ENCODE assay signal across 9 cellular contexts in genomic region chr16:67393790-67394270, GRCh38. TPM values are rescaled to one million over a fixed set of nuclear protein-coding genes. Genes with fewer than 3 reads are reported as not detected.
A peak's percentile ranks its signal among the peaks of the same experiment; 100 is the strongest.
DNase-seq lines count a peak whose midpoint lies in the region; ATAC-seq and TF ChIP-seq lines count a peak whose summit lies in the region.
"Had no signal": no experiment of that assay in that cellular context is flagged by ENCODE, and none has a peak within 500 bp of the region (broad histone marks: within the 10 kb centered on the region; RNA-seq: fewer than 3 reads in every experiment).

No MANE protein-coding gene starts in this region.

- POLR2A ChIA-PET in naive thymus-derived CD4-positive, alpha-beta T cell (lab: Charles Lee) = no interaction called here

- H3K27me3 ChIP-seq in ectodermal cell (ENCODE audit: control insufficient read depth, insufficient read depth, low read length, poor library complexity, severe bottlenecking) = peaks cover 48% of the 10 kb centered on the region
- H3K27me3 ChIP-seq in naive thymus-derived CD4-positive, alpha-beta T cell (ENCODE audit: control insufficient read depth in 2 of 2, insufficient read depth in 2 of 2, low read length in 2 of 2) = peaks cover 4 to 11% of the 10 kb centered on the region in 2 donors
- no peaks in the 10 kb centered on the region for H3K27me3 ChIP-seq in upper lobe of right lung

- no peaks in the 10 kb centered on the region for H3K36me3 Mint-ChIP-seq in activated naive CD4-positive, alpha-beta T cell treated with anti-CD3 and anti-CD28 coated beads, Interleukin-2, amount 50 U/mL, for 72 hours
- H3K36me3 Mint-ChIP-seq in naive thymus-derived CD4-positive, alpha-beta T cell = no peaks in the 10 kb centered on the region

- intact Hi-C loops in naive thymus-derived CD4-positive, alpha-beta T cell (cut with micrococcal nuclease) = no loop called here
- intact Hi-C loops in upper lobe of right lung (cut with DNase I) = loop anchor here (10.0 kb wide), 1 partner anchor 119 kb away; the partner anchor contains the start of gene PLEKHG4

- no peak overlapping the region for H3K27ac Mint-ChIP-seq in activated naive CD4-positive, alpha-beta T cell treated with anti-CD3 and anti-CD28 coated beads, Interleukin-2, amount 50 U/mL, for 72 hours
- no peak overlapping the region for H3K27ac Mint-ChIP-seq in naive thymus-derived CD4-positive, alpha-beta T cell

- H3K4me1 ChIP-seq in ectodermal cell (ENCODE audit: control insufficient read depth, insufficient read depth, low read length) (peaks cover 70% of the 10 kb centered on the region), upper lobe of right lung (peaks cover 40% of the 10 kb centered on the region)
- H3K4me1 ChIP-seq in naive thymus-derived CD4-positive, alpha-beta T cell (ENCODE audit: control insufficient read depth in 2 of 2, insufficient read depth in 2 of 2, low read length in 2 of 2) = peaks cover 7 to 8% of the 10 kb centered on the region in 2 donors

- H3K4me1 Mint-ChIP-seq in naive thymus-derived CD4-positive, alpha-beta T cell = peaks cover 6 to 23% (median 6%) of the 10 kb centered on the region in 7 donors

- WGBS in ectodermal cell, 2 experiments = 6 to 7% methylated on average over 24 of the region's 24 CpGs

- no peaks in the 10 kb centered on the region for H3K9me3 Mint-ChIP-seq in activated naive CD4-positive, alpha-beta T cell treated with anti-CD3 and anti-CD28 coated beads, Interleukin-2, amount 50 U/mL, for 72 hours
- H3K9me3 Mint-ChIP-seq in naive thymus-derived CD4-positive, alpha-beta T cell = no peaks in the 10 kb centered on the region

- H3K36me3 ChIP-seq in ectodermal cell (ENCODE audit: control insufficient read depth, insufficient read depth, low read length) (no peaks in the 10 kb centered on the region), upper lobe of right lung (no peaks in the 10 kb centered on the region)
- H3K36me3 ChIP-seq in naive thymus-derived CD4-positive, alpha-beta T cell (ENCODE audit: control insufficient read depth in 2 of 3, insufficient read depth in 3 of 3, low read length in 3 of 3) = no peaks in the 10 kb centered on the region

- no peak for DNase-seq in activated naive CD4-positive, alpha-beta T cell treated with anti-CD3 and anti-CD28 coated beads, Interleukin-2, amount 50 U/mL, for 72 hours (ENCODE audit: low spot score in 2 of 2)
- DNase-seq in activated naive CD4-positive, alpha-beta T cell treated with Interleukin-2 at 50 U/mL for 16 hours = no peak
- DNase-seq in naive thymus-derived CD4-positive, alpha-beta T cell = no peak
- DNase-seq in upper lobe of right lung (no peak), midbrain (lab: John Stamatoyannopoulos, UW) (no peak)
- DNase-seq: NCI-H446 had no signal

- H3K4me3 Mint-ChIP-seq in naive thymus-derived CD4-positive, alpha-beta T cell = peak overlapping the region; percentile 47 to 81 (median 72)

- H3K27ac ChIP-seq in ectodermal cell (ENCODE audit: insufficient read depth, low read depth, low read length, poor library complexity, severe bottlenecking) (no peak overlapping the region), upper lobe of right lung (peak overlapping the region; percentile 71)
- H3K27ac ChIP-seq in naive thymus-derived CD4-positive, alpha-beta T cell (ENCODE audit: low read depth, low read length) = no peak overlapping the region

- H3K9me3 ChIP-seq in ectodermal cell (ENCODE audit: control insufficient read depth, low read length) = no peaks in the 10 kb centered on the region
- H3K9me3 ChIP-seq in naive thymus-derived CD4-positive, alpha-beta T cell (ENCODE audit: control insufficient read depth in 2 of 3, low read length in 3 of 3) = no peaks in the 10 kb centered on the region
- no peaks in the 10 kb centered on the region for H3K9me3 ChIP-seq in upper lobe of right lung

- peak; percentile 12 to 20 for ATAC-seq in activated naive CD4-positive, alpha-beta T cell treated with anti-CD3 and anti-CD28 coated beads, Interleukin-2, amount 50 U/mL, for 72 hours
- ATAC-seq in naive thymus-derived CD4-positive, alpha-beta T cell = peak; percentile 8
- ATAC-seq in upper lobe of right lung = no peak
- ATAC-seq in activated CD4-positive, CD25-positive, alpha-beta regulatory T cell treated with anti-CD3 and anti-CD28 coated beads, Interleukin-2, amount 50 U/mL, for 24 hours = no peak
- no peak for ATAC-seq in GM21528 (IDR thresholded peaks at IDR 0.05; ENCODE audit: low FRiP score, unreplicated experiment)

- H3K4me3 ChIP-seq in ectodermal cell (ENCODE audit: insufficient read depth, low read depth, low read length) = peak overlapping the region; percentile 29
- no peak overlapping the region for H3K4me3 ChIP-seq in naive thymus-derived CD4-positive, alpha-beta T cell (ENCODE audit: low read length)
- H3K4me3 ChIP-seq in upper lobe of right lung = peak overlapping the region; percentile 42

- no peak for TF ChIP-seq CTCF in upper lobe of right lung (IDR thresholded peaks at IDR 0.05)

- CTCF ChIA-PET in naive thymus-derived CD4-positive, alpha-beta T cell (lab: Charles Lee) = interaction anchor here (0.7 kb wide), 1 partner anchor 9 kb away, joined by 3 read pairs; no protein-coding TSS in a partner anchor

- peaks cover 16 to 47% (median 29%) of the 10 kb centered on the region in 5 donors for H3K27me3 Mint-ChIP-seq in naive thymus-derived CD4-positive, alpha-beta T cell

RNA-seq across cellular contexts. Expression of gene TPPP3, which starts 0.5 kb away (rescaled TPM):
- not detected for total RNA-seq in activated naive CD4-positive, alpha-beta T cell treated with anti-CD3 and anti-CD28 coated beads, Interleukin-2, amount 50 U/mL, for 72 hours
- polyA plus RNA-seq in ectodermal cell (2013, experiment 1 of 4) = 6.8 TPM
- 6.5 TPM for polyA plus RNA-seq in ectodermal cell (2013, experiment 2 of 4)
- polyA plus RNA-seq in ectodermal cell (2013, experiment 3 of 4) = 15.7 TPM
- polyA plus RNA-seq in ectodermal cell (2013, experiment 4 of 4) = 20.7 TPM
- 10 to 100 TPM in 1 of 5 experiments, under 1 TPM in 1, not detected in 3; 0.37 to 18.7 TPM for total RNA-seq in naive thymus-derived CD4-positive, alpha-beta T cell
- under 1 TPM in 1 of 2 donors, not detected in 1; 0.19 TPM for polyA plus RNA-seq in naive thymus-derived CD4-positive, alpha-beta T cell
- total RNA-seq in upper lobe of right lung = 29.7 TPM

RNA-seq across cellular contexts. Expression of gene ZDHHC1, which starts 22.4 kb away (rescaled TPM):
- total RNA-seq in activated naive CD4-positive, alpha-beta T cell treated with anti-CD3 and anti-CD28 coated beads, Interleukin-2, amount 50 U/mL, for 72 hours = 1 to 10 TPM in 1 of 2 donors, under 1 TPM in 1; 0.23 to 2.4 TPM
- polyA plus RNA-seq in ectodermal cell (2013, experiment 1 of 4) = 6.0 TPM
- polyA plus RNA-seq in ectodermal cell (2013, experiment 2 of 4) = 7.1 TPM
- 5.9 TPM for polyA plus RNA-seq in ectodermal cell (2013, experiment 3 of 4)
- 8.9 TPM for polyA plus RNA-seq in ectodermal cell (2013, experiment 4 of 4)
- total RNA-seq in naive thymus-derived CD4-positive, alpha-beta T cell = 1 to 10 TPM in 1 of 5 experiments, under 1 TPM in 2, not detected in 2; 0.34 to 3.6 (median 0.48) TPM
- not detected for polyA plus RNA-seq in naive thymus-derived CD4-positive, alpha-beta T cell
- 11.1 TPM for total RNA-seq in upper lobe of right lung

RNA-seq across cellular contexts. Expression of gene HSD11B2, which starts 37.1 kb away (rescaled TPM):
- 1 to 10 TPM; 1.3 to 2.7 TPM for total RNA-seq in activated naive CD4-positive, alpha-beta T cell treated with anti-CD3 and anti-CD28 coated beads, Interleukin-2, amount 50 U/mL, for 72 hours
- 1.3 TPM for polyA plus RNA-seq in ectodermal cell (2013, experiment 1 of 4)
- polyA plus RNA-seq in ectodermal cell (2013, experiment 2 of 4) = 3.6 TPM
- 3.0 TPM for polyA plus RNA-seq in ectodermal cell (2013, experiment 3 of 4)
- polyA plus RNA-seq in ectodermal cell (2013, experiment 4 of 4) = 2.8 TPM
- total RNA-seq in naive thymus-derived CD4-positive, alpha-beta T cell = under 1 TPM in 1 of 5 experiments, not detected in 4; 0.17 TPM
- polyA plus RNA-seq in naive thymus-derived CD4-positive, alpha-beta T cell = not detected
- 2.2 TPM for total RNA-seq in upper lobe of right lung

Comparison
In these comparisons a context has a peak if more than half of its experiments do, and no peak if none do; other contexts are left out.
1. ATAC-seq: peak in activated naive CD4-positive, alpha-beta T cell treated with anti-CD3 and anti-CD28 coated beads, Interleukin-2, amount 50 U/mL, for 72 hours (2 of 2) and naive thymus-derived CD4-positive, alpha-beta T cell (single experiment); none in upper lobe of right lung (single experiment), activated CD4-positive, CD25-positive, alpha-beta regulatory T cell treated with anti-CD3 and anti-CD28 coated beads, Interleukin-2, amount 50 U/mL, for 24 hours (0 of 2) and GM21528 (single experiment).